Comparison of ENCODE assay signal across 13 cellular contexts in the genomic region with DNA sequence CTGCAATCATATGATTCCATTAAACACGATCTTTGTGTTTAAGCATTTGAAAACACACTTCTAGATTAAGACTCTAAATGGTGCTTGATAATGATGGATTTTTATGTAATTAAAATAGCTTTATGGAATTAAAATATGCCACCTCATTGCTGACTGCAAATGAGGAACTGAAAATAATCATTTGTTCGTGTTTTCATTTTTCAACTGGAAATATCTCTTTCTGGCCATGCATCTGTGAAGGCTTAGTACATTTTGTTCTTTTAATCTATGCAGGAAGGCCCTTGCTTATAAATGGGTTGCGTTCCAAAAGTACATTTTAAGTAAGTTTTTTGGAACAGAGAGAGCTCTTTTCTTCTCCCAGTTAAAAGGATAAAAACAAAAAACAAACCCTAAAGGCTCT.
DNase-seq lines count a peak whose midpoint lies in the region; ATAC-seq, FAIRE-seq and TF ChIP-seq lines count a peak whose summit lies in the region.
"Had no signal": no experiment of that assay in that cellular context is flagged by ENCODE, and none has a peak within 500 bp of the region (broad histone marks: within the 10 kb centered on the region; RNA-seq: fewer than 3 reads in every experiment).

No MANE protein-coding gene starts in this region.

- peak overlapping the region in 4 of 8 donors; percentile 25 to 60 (median 50) for H3K27ac ChIP-seq in spleen

- no peak for FAIRE-seq in GM12892 (lab: Jason Lieb, UNC)
- FAIRE-seq: bronchial epithelial cell, H1 had no signal

- DNase-seq in GM12865 (ENCODE audit: low read depth) (peak; percentile 16), middle frontal gyrus (ENCODE audit: extremely low spot score, low spot score) (no peak), GM12892 (ENCODE audit: insufficient read length) (no peak), NCI-H146 (lab: John Stamatoyannopoulos, UW) (no peak), spleen (no peak)
- DNase-seq: NCI-H524 treated with DMSO at 0.1 percent for 48 hours had no signal

- intact Hi-C loops in spleen (cut with DNase I; ENCODE audit: low total_unique reads): no loop called here

- peaks cover 0 to 6% (median 0%) of the 10 kb centered on the region in 8 donors for H3K9me3 ChIP-seq in spleen
- H3K9me3 ChIP-seq: esophagus muscularis mucosa had no signal

- TF ChIP-seq CTCF in GM12865 (IDR thresholded peaks at IDR 0.05; ENCODE audit: insufficient read depth, low read depth, low read length, missing control alignments): no peak
- no peak for TF ChIP-seq CTCF in spleen (IDR thresholded peaks at IDR 0.05 in 8 of 11, conservative IDR thresholded peaks at IDR 0.05 in 3 of 11)

- no peaks in the 10 kb centered on the region for H3K36me3 ChIP-seq in spleen
- H3K36me3 ChIP-seq: esophagus muscularis mucosa had no signal

- ATAC-seq in GM19463 (IDR thresholded peaks at IDR 0.05; ENCODE audit: unreplicated experiment) (peak; percentile 63), HG02884 (IDR thresholded peaks at IDR 0.05; ENCODE audit: unreplicated experiment) (peak; percentile 77), HG03521 (IDR thresholded peaks at IDR 0.05; ENCODE audit: unreplicated experiment) (peak; percentile 64)
- ATAC-seq: activated T-helper 17 cell treated with anti-CD3 and anti-CD28 coated beads, Interleukin-2, amount 50 U/mL, for 72 hours had no signal

- TF ChIP-seq POLR2A in GM12892 (IDR thresholded peaks at IDR 0.05; ENCODE audit: low read depth, low read length) (no peak), spleen (IDR thresholded peaks at IDR 0.05) (no peak)

- no peaks in the 10 kb centered on the region for H3K4me1 ChIP-seq in spleen

- 31 to 39% (median 36%) methylated on average over 3 of the region's 3 CpGs for WGBS in spleen, 5 donors

- no peak overlapping the region for H3K4me3 ChIP-seq in GM12865 (ENCODE audit: low read depth, low read length)
- no peak overlapping the region for H3K4me3 ChIP-seq in spleen
- H3K4me3 ChIP-seq: esophagus muscularis mucosa had no signal

- no peaks in the 10 kb centered on the region for H3K27me3 ChIP-seq in spleen (replicated peaks in 1 of 7)
- H3K27me3 ChIP-seq: esophagus muscularis mucosa had no signal
